13 cellular contexts compared by ENCODE assay signal in the genomic region with DNA sequence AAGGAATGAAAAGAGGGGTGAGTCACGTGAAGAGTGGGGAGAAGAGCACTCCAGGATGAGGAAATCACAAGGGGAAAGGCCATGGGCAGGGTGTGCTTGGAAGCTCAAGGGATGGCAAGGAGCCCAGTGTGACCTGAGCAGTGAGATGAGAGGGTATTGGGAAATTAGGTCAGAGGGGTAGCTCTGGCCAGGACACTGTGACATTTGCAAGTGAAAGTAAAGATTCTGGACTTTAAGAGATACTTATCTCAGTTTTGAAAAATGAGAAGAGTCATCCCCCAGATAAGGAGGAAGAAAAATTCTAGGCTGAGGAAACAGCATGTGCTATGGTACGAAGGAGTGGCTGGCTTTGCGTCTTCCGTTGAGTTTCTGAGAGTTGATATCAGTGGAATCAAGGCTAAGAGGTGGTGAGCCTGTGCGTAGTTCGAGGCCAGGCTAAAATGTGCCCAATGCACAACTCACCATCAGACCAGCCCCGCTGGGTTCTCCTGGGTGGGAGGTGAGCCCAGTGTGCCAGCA.
A peak's percentile ranks its signal among the peaks of the same experiment; 100 is the strongest.
DNase-seq lines count a peak whose midpoint lies in the region; ATAC-seq and TF ChIP-seq lines count a peak whose summit lies in the region.
"Had no signal": no experiment of that assay in that cellular context is flagged by ENCODE, and none has a peak within 500 bp of the region (broad histone marks: within the 10 kb centered on the region; RNA-seq: fewer than 3 reads in every experiment).

No MANE protein-coding gene starts in this region.

- H3K9me3 ChIP-seq in right atrium auricular region: no peaks in the 10 kb centered on the region
- H3K9me3 ChIP-seq in vagina: no peaks in the 10 kb centered on the region

- H3K36me3 ChIP-seq in right atrium auricular region (no peaks in the 10 kb centered on the region), vagina (no peaks in the 10 kb centered on the region), brain microvascular endothelial cell (replicated peaks) (no peaks in the 10 kb centered on the region)

- in situ Hi-C loops in brain microvascular endothelial cell (cut with HindIII; ENCODE audit: low pct_ligation_motif_present, low sequenced_read_pairs): no loop called here

- H3K4me3 ChIP-seq in right atrium auricular region (no peak overlapping the region), vagina (no peak overlapping the region), brain microvascular endothelial cell (ENCODE audit: low read depth, low read length) (no peak overlapping the region)

- TF ChIP-seq CTCF in right atrium auricular region (IDR thresholded peaks at IDR 0.05): no peak
- TF ChIP-seq CTCF in vagina (IDR thresholded peaks at IDR 0.05): no peak
- no peak for TF ChIP-seq CTCF in brain microvascular endothelial cell (IDR thresholded peaks at IDR 0.05; ENCODE audit: low read depth, low read length, missing control alignments)

- peak; percentile 54 for ATAC-seq in Right ventricle myocardium inferior
- ATAC-seq in HG03108 (IDR thresholded peaks at IDR 0.05; ENCODE audit: unreplicated experiment): no peak
- ATAC-seq: activated T-helper 17 cell treated with anti-CD3 and anti-CD28 coated beads, Interleukin-2, amount 50 U/mL, for 72 hours had no signal

- no peak for TF ChIP-seq POLR2A in vagina (IDR thresholded peaks at IDR 0.05)

- no peak overlapping the region for H3K27ac ChIP-seq in right atrium auricular region
- peak overlapping the region; percentile 62 for H3K27ac ChIP-seq in epithelial cell of prostate
- H3K27ac ChIP-seq in vagina: peak overlapping the region; percentile 37
- no peak overlapping the region for H3K27ac ChIP-seq in brain microvascular endothelial cell

- no peak for DNase-seq in Right ventricle myocardium inferior (ENCODE audit: missing footprints)
- no peak for DNase-seq in right atrium auricular region (ENCODE audit: low spot score)
- no peak for DNase-seq in epithelial cell of prostate (ENCODE audit: low read depth, low spot score)
- DNase-seq in mucosa of gallbladder (ENCODE audit: low spot score): peak; percentile 28
- DNase-seq in vagina (ENCODE audit: extremely low spot score in 2 of 2): peak in 1 of 2 donors; percentile 95
- DNase-seq in globus pallidus (ENCODE audit: low spot score): no peak
- DNase-seq in brain microvascular endothelial cell: no peak
- DNase-seq: ACHN; activated CD4-positive, CD25-positive, alpha-beta regulatory T cell; midbrain; small intestine had no signal

- peaks cover 0 to 22% of the 10 kb centered on the region in 2 donors for H3K4me1 ChIP-seq in right atrium auricular region
- H3K4me1 ChIP-seq in vagina: peaks cover 23% of the 10 kb centered on the region

- intact Hi-C loops in Right ventricle myocardium inferior (cut with DNase I) (no loop called here), vagina (cut with DNase I) (no loop called here)

- H3K27me3 ChIP-seq in right atrium auricular region (no peaks in the 10 kb centered on the region), vagina (no peaks in the 10 kb centered on the region), brain microvascular endothelial cell (replicated peaks) (no peaks in the 10 kb centered on the region)

Comparison
In these comparisons a context has a peak if more than half of its experiments do, and no peak if none do; other contexts are left out.
1. H3K27ac ChIP-seq: peak in epithelial cell of prostate (single experiment) and vagina (single experiment); none in right atrium auricular region (0 of 2) and brain microvascular endothelial cell (single experiment).